Comparison of ENCODE assay signal across 16 cellular contexts in the genomic region with DNA sequence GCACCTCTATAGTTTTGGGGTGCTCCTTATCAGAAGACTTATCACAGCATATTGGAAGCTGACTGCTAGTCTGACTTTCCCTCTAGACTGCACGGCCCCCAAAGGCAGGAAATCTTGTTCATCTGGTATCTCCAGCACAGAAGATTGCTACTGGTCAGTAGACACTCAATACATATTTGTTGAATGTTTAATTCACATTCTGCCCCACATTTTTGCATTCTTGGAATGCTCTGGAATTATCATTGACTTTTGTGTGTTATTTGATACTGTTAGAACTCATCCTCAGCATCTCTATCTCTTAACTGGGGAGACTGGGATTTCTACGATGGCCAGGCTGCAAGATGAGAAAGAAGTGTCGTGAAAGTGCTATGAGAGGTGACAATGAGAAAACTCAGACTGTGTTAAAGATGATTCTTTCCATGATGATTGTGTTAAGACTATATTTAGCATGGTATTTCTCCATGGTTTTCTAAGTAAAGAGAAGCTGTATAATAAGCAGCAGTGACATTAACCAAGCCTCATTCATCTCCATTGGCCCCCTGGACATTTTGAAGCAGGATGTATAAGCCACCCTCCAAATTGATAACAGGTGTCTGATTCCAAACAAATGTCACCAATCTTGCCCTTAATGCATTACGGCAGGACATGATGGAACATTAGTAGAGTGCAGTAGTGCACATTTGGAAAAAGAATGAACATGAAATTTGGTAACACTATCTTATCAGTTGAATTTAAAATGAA.
DNase-seq lines count a peak whose midpoint lies in the region; ATAC-seq and TF ChIP-seq lines count a peak whose summit lies in the region.
"Had no signal": no experiment of that assay in that cellular context is flagged by ENCODE, and none has a peak within 500 bp of the region (broad histone marks: within the 10 kb centered on the region; RNA-seq: fewer than 3 reads in every experiment).

No MANE protein-coding gene starts in this region.

- ATAC-seq in SK-N-SH treated with all-trans-retinoic acid at 6 μM for 48 hours (peak; percentile 90), GM23338 (no peak), GM21529 (IDR thresholded peaks at IDR 0.05; ENCODE audit: unreplicated experiment) (no peak)
- ATAC-seq: HepG2 had no signal

- WGBS in spleen, 5 donors = 64 to 89% (median 79%) methylated on average over 4 of the region's 4 CpGs

- peaks cover 17% of the 10 kb centered on the region for H3K9me3 Mint-ChIP-seq in GM23338

- no peaks in the 10 kb centered on the region for H3K27me3 ChIP-seq in GM23338 (ENCODE audit: insufficient read depth)
- H3K27me3 ChIP-seq in spleen (replicated peaks in 1 of 7) = peaks cover 0 to 3% (median 0%) of the 10 kb centered on the region in 7 donors

- intact Hi-C loops in spleen (cut with DNase I; ENCODE audit: low total_unique reads) = no loop called here

- H2AFZ ChIP-seq in GM23338 = no peak overlapping the region

- no peak overlapping the region for H3K27ac ChIP-seq in GM23338 (ENCODE audit: low read depth)
- no peak overlapping the region for H3K27ac ChIP-seq in spleen

- 0 out of 2 replicates have a peak, but pooled peaks cover 10% of the 10 kb centered on the region for H3K9me2 ChIP-seq in GM23338 (ENCODE audit: insufficient read depth)

- H4K20me1 ChIP-seq in GM23338 (replicated peaks; ENCODE audit: insufficient read depth) = no peaks in the 10 kb centered on the region

- TF ChIP-seq CTCF in GM23338 (conservative IDR thresholded peaks at IDR 0.05; ENCODE audit: low read depth in 2 of 2) (no peak), spleen (IDR thresholded peaks at IDR 0.05 in 8 of 11, conservative IDR thresholded peaks at IDR 0.05 in 3 of 11) (no peak)

- TF ChIP-seq POLR2A in spleen (IDR thresholded peaks at IDR 0.05) = no peak

- peaks cover 8% of the 10 kb centered on the region for H3K4me1 Mint-ChIP-seq in GM23338
- H3K4me1 Mint-ChIP-seq: CD4-positive, CD25-positive, alpha-beta regulatory T cell had no signal

- no peak overlapping the region for H3K4me2 ChIP-seq in GM23338

- H3K9me3 ChIP-seq in spleen = peaks cover 0 to 25% (median 0%) of the 10 kb centered on the region in 8 donors

- H3K4me1 ChIP-seq in GM23338 (ENCODE audit: insufficient read depth) = peaks cover 9% of the 10 kb centered on the region; the same call in 1 of the 2 replicates
- H3K4me1 ChIP-seq in spleen = peaks cover 0 to 13% (median 7%) of the 10 kb centered on the region in 6 donors

- H3K27me3 Mint-ChIP-seq in GM23338 (ENCODE audit: insufficient read depth, low read depth, poor library complexity) = no peaks in the 10 kb centered on the region
- H3K27me3 Mint-ChIP-seq: CD4-positive, CD25-positive, alpha-beta regulatory T cell had no signal

- DNase-seq in AG08395 (ENCODE audit: low spot score) = peak; percentile 41
- peak; percentile 11 for DNase-seq in GM04503 (ENCODE audit: low read depth)
- DNase-seq in iris pigment epithelial cell (ENCODE audit: low read depth) = peak; percentile 38
- DNase-seq in GM23338 (ENCODE audit: low spot score) = no peak
- DNase-seq in spleen = no peak
- no peak for DNase-seq in kidney glomerular epithelial cell (lab: John Stamatoyannopoulos, UW)
- DNase-seq: 8988T; CD4-positive, CD25-positive, alpha-beta regulatory T cell; DMS53; H7; NCI-H2029; NCI-H2171 treated with DMSO at 0.1 percent for 48 hours; NCI-H82 had no signal

- no peak overlapping the region for H3K4me3 Mint-ChIP-seq in GM23338
- H3K4me3 Mint-ChIP-seq: CD4-positive, CD25-positive, alpha-beta regulatory T cell had no signal

- no peaks in the 10 kb centered on the region for H3F3A ChIP-seq in GM23338 (replicated peaks; ENCODE audit: low read depth)

- no peak overlapping the region for H3K4me3 ChIP-seq in GM23338
- no peak overlapping the region for H3K4me3 ChIP-seq in spleen

- H3K79me2 ChIP-seq in GM23338 (replicated peaks; ENCODE audit: insufficient read depth) = no peaks in the 10 kb centered on the region

- peaks cover 5% of the 10 kb centered on the region; the same call in 2 of the 3 replicates for H3K36me3 Mint-ChIP-seq in GM23338 (ENCODE audit: low read depth)
- H3K36me3 Mint-ChIP-seq: CD4-positive, CD25-positive, alpha-beta regulatory T cell had no signal

- H3K36me3 ChIP-seq in GM23338 (ENCODE audit: insufficient read depth) (no peaks in the 10 kb centered on the region; the same call in 1 of the 2 replicates), spleen (no peaks in the 10 kb centered on the region)

- no peak overlapping the region for H3K27ac Mint-ChIP-seq in GM23338

TF ChIP-seq in SK-N-SH treated with all-trans-retinoic acid at 6 μM for 48 hours, 23 proteins besides CTCF, POLR2A, EP300 and RAD21:
- TF ChIP-seq SNAI2 (CRISPR knock-in tag; IDR thresholded peaks at IDR 0.05) (no peak), ISL1 (CRISPR knock-in tag; IDR thresholded peaks at IDR 0.05) (peak; percentile 36; the same call in 1 of the 2 replicates), OSR1 (CRISPR knock-in tag; IDR thresholded peaks at IDR 0.05) (no peak), ZFP30 (CRISPR knock-in tag; IDR thresholded peaks at IDR 0.05) (no peak), TCF4 (CRISPR knock-in tag; IDR thresholded peaks at IDR 0.05; ENCODE audit: borderline replicate concordance) (peak; percentile 59)
- TF ChIP-seq, protein P1, sequence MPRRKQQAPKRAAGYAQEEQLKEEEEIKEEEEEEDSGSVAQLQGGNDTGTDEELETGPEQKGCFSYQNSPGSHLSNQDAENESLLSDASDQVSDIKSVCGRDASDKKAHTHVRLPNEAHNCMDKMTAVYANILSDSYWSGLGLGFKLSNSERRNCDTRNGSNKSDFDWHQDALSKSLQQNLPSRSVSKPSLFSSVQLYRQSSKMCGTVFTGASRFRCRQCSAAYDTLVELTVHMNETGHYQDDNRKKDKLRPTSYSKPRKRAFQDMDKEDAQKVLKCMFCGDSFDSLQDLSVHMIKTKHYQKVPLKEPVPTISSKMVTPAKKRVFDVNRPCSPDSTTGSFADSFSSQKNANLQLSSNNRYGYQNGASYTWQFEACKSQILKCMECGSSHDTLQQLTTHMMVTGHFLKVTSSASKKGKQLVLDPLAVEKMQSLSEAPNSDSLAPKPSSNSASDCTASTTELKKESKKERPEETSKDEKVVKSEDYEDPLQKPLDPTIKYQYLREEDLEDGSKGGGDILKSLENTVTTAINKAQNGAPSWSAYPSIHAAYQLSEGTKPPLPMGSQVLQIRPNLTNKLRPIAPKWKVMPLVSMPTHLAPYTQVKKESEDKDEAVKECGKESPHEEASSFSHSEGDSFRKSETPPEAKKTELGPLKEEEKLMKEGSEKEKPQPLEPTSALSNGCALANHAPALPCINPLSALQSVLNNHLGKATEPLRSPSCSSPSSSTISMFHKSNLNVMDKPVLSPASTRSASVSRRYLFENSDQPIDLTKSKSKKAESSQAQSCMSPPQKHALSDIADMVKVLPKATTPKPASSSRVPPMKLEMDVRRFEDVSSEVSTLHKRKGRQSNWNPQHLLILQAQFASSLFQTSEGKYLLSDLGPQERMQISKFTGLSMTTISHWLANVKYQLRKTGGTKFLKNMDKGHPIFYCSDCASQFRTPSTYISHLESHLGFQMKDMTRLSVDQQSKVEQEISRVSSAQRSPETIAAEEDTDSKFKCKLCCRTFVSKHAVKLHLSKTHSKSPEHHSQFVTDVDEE (CRISPR knock-in tag; IDR thresholded peaks at IDR 0.05) = peak; percentile 71; the same call in 1 of the 2 replicates
TF ChIP-seq in SK-N-SH treated with all-trans-retinoic acid at 6 μM for 48 hours: peak in this region for 3.

TF ChIP-seq in GM23338, 12 proteins besides CTCF, POLR2A, EP300 and RAD21 (continues in another document):
- TF ChIP-seq ZNF331 (CRISPR knock-in tag; IDR thresholded peaks at IDR 0.05; ENCODE audit: low read depth) (no peak), ZNF114 (CRISPR knock-in tag; IDR thresholded peaks at IDR 0.05) (no peak)

Comparison
In these comparisons a context has a peak if more than half of its experiments do, and no peak if none do; other contexts are left out.
1. DNase-seq: peak in AG08395 (single experiment), GM04503 (single experiment) and iris pigment epithelial cell (single experiment); none in GM23338 (single experiment), spleen (single experiment) and kidney glomerular epithelial cell (single experiment).